9 cellular contexts compared by ENCODE assay signal in genomic region chr1:14516974-14517812, GRCh38.
DNase-seq lines count a peak whose midpoint lies in the region; ATAC-seq and TF ChIP-seq lines count a peak whose summit lies in the region.
"Had no signal": no experiment of that assay in that cellular context is flagged by ENCODE, and none has a peak within 500 bp of the region (broad histone marks: within the 10 kb centered on the region; RNA-seq: fewer than 3 reads in every experiment).

No MANE protein-coding gene starts in this region.

- no peak for TF ChIP-seq CTCF in RWPE2 (IDR thresholded peaks at IDR 0.05; ENCODE audit: poor library complexity, severe bottlenecking)
- no peak for TF ChIP-seq CTCF in foreskin keratinocyte (conservative IDR thresholded peaks at IDR 0.05)
- no peak for TF ChIP-seq CTCF in prostate gland (IDR thresholded peaks at IDR 0.05)
- TF ChIP-seq CTCF in mesothelial cell of epicardium (IDR thresholded peaks at IDR 0.05; ENCODE audit: unreplicated experiment) = no peak

- no peaks in the 10 kb centered on the region for H3K36me3 Mint-ChIP-seq in mesothelial cell of epicardium

- peak overlapping the region in 1 of 2 donors; percentile 16 for H3K27ac Mint-ChIP-seq in stimulated activated naive CD8-positive, alpha-beta T cell treated with anti-CD3 and anti-CD28 coated beads, Interleukin-15, amount 100 ng/mL, for 72 hours
- no peak overlapping the region for H3K27ac Mint-ChIP-seq in mesothelial cell of epicardium

- peaks cover 36% of the 10 kb centered on the region for H3K4me1 ChIP-seq in RWPE2 (ENCODE audit: insufficient read depth, poor library complexity, severe bottlenecking)
- H3K4me1 ChIP-seq in foreskin keratinocyte = peaks cover 49% of the 10 kb centered on the region
- H3K4me1 ChIP-seq in prostate gland (replicated peaks) = no peaks in the 10 kb centered on the region

- 55% methylated on average over 6 of the region's 6 CpGs for WGBS in prostate gland

- H3K4me1 Mint-ChIP-seq in stimulated activated naive CD8-positive, alpha-beta T cell treated with anti-CD3 and anti-CD28 coated beads, Interleukin-15, amount 100 ng/mL, for 72 hours = peaks cover 17% of the 10 kb centered on the region
- H3K4me1 Mint-ChIP-seq in mesothelial cell of epicardium = no peaks in the 10 kb centered on the region

- H3K27ac ChIP-seq in RWPE2 (ENCODE audit: poor library complexity, severe bottlenecking) (peak overlapping the region; percentile 95), foreskin keratinocyte (peak overlapping the region; percentile 98), prostate gland (no peak overlapping the region)

- H3K4me3 ChIP-seq in RWPE2 (ENCODE audit: severe bottlenecking) (no peak overlapping the region), prostate gland (no peak overlapping the region)

- peak; percentile 39 for ATAC-seq in GM18868 (IDR thresholded peaks at IDR 0.05; ENCODE audit: unreplicated experiment)
- peak; percentile 90 for ATAC-seq in RWPE2 (ENCODE audit: low read depth)
- ATAC-seq in foreskin keratinocyte = peak; percentile 78
- peak; percentile 70 for ATAC-seq in stimulated activated naive CD8-positive, alpha-beta T cell treated with anti-CD3 and anti-CD28 coated beads, Interleukin-15, amount 100 ng/mL, for 72 hours

- no peaks in the 10 kb centered on the region for H3K9me3 Mint-ChIP-seq in stimulated activated naive CD8-positive, alpha-beta T cell treated with anti-CD3 and anti-CD28 coated beads, Interleukin-15, amount 100 ng/mL, for 72 hours
- H3K9me3 Mint-ChIP-seq in mesothelial cell of epicardium = no peaks in the 10 kb centered on the region

- H3K27me3 ChIP-seq in RWPE2 (ENCODE audit: insufficient read depth, poor library complexity, severe bottlenecking) (no peaks in the 10 kb centered on the region), foreskin keratinocyte (no peaks in the 10 kb centered on the region), prostate gland (replicated peaks; ENCODE audit: insufficient read depth) (no peaks in the 10 kb centered on the region)

- intact Hi-C loops in prostate gland (cut with DNase I) = no loop called here

- H3K36me3 ChIP-seq in RWPE2 (ENCODE audit: low read depth) (no peaks in the 10 kb centered on the region), prostate gland (no peaks in the 10 kb centered on the region)

- TF ChIP-seq POLR2A in prostate gland (IDR thresholded peaks at IDR 0.05) = no peak

- H3K9me3 ChIP-seq in RWPE2 (ENCODE audit: severe bottlenecking) (no peaks in the 10 kb centered on the region), prostate gland (no peaks in the 10 kb centered on the region)

- H3K27me3 Mint-ChIP-seq in stimulated activated naive CD8-positive, alpha-beta T cell treated with anti-CD3 and anti-CD28 coated beads, Interleukin-15, amount 100 ng/mL, for 72 hours = peaks cover 40% of the 10 kb centered on the region
- peaks cover 28% of the 10 kb centered on the region for H3K27me3 Mint-ChIP-seq in mesothelial cell of epicardium (ENCODE audit: low read depth)

- DNase-seq in RWPE2 (ENCODE audit: low spot score) = peak; percentile 69
- DNase-seq in foreskin keratinocyte = peak; percentile 100
- DNase-seq in stimulated activated naive CD8-positive, alpha-beta T cell treated with anti-CD3 and anti-CD28 coated beads, Interleukin-15, amount 100 ng/mL, for 72 hours = peak in 1 of 2 donors; percentile 12
- DNase-seq in prostate gland (ENCODE audit: low spot score) = no peak
- DNase-seq in mesothelial cell of epicardium (ENCODE audit: low spot score in 2 of 2, unreplicated experiment in 2 of 2) = no peak
- no peak for DNase-seq in Kasumi-1 (lab: John Stamatoyannopoulos, UW)
- DNase-seq: activated naive CD4-positive, alpha-beta T cell treated with Interleukin-2 at 50 U/mL for 16 hours; stimulated activated CD4-positive, alpha-beta T cell treated with anti-CD3 and anti-CD28 coated beads, Interleukin-2, amount 100 ng/mL, for 24 hours had no signal

- no peak overlapping the region for H3K4me3 Mint-ChIP-seq in stimulated activated naive CD8-positive, alpha-beta T cell treated with anti-CD3 and anti-CD28 coated beads, Interleukin-15, amount 100 ng/mL, for 72 hours
- no peak overlapping the region for H3K4me3 Mint-ChIP-seq in mesothelial cell of epicardium

Comparison
In these comparisons a context has a peak if more than half of its experiments do, and no peak if none do; other contexts are left out.
1. ATAC-seq: peak in every context shown above with its lines; median percentile 90 in RWPE2; 78 in foreskin keratinocyte; 70 in stimulated activated naive CD8-positive, alpha-beta T cell treated with anti-CD3 and anti-CD28 coated beads, Interleukin-15, amount 100 ng/mL, for 72 hours; 39 in GM18868.
2. DNase-seq: peak in RWPE2 (single experiment) and foreskin keratinocyte (2 of 2); none in prostate gland (single experiment), mesothelial cell of epicardium (0 of 2) and Kasumi-1 (0 of 2).
3. H3K27ac ChIP-seq: peak in RWPE2 (single experiment) and foreskin keratinocyte (single experiment); none in prostate gland (0 of 2).